ENCODE assay signal across 22 cellular contexts in the genomic region with DNA sequence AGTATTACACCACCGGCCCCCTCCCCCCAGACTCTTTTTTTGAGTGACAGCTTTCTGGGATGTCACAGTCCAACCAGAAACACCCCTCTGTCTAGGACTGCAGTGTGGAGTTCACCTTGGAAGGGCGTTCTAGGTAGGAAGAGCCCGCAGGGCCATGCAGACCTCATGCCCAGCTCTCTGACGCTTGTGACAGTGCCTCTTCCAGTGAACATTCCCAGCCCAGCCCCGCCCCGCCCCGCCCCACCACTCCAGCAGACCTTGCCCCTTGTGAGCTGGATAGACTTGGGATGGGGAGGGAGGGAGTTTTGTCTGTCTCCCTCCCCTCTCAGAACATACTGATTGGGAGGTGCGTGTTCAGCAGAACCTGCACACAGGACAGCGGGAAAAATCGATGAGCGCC.
DNase-seq lines count a peak whose midpoint lies in the region; ATAC-seq and TF ChIP-seq lines count a peak whose summit lies in the region.
"Had no signal": no experiment of that assay in that cellular context is flagged by ENCODE, and none has a peak within 500 bp of the region (broad histone marks: within the 10 kb centered on the region; RNA-seq: fewer than 3 reads in every experiment).

No MANE protein-coding gene starts in this region.

- H3K79me1 ChIP-seq in IMR-90 (ENCODE audit: low read depth in 1 of 2, low read length in 2 of 2), result peaks cover 26 to 89% of the 10 kb centered on the region in 2 experiments

- no peak overlapping the region for H3K56ac ChIP-seq in IMR-90 (ENCODE audit: extremely low read depth, insufficient read depth, low read length)

- no peak overlapping the region for H2BK15ac ChIP-seq in IMR-90 (ENCODE audit: low read depth, low read length)

- H3K4me2 ChIP-seq in IMR-90 (ENCODE audit: low read depth, low read length), result no peak overlapping the region

- H3K4me3 ChIP-seq in IMR-90 (ENCODE audit: insufficient read depth, low read depth, low read length) (no peak overlapping the region), gastroesophageal sphincter (no peak overlapping the region), subcutaneous abdominal adipose tissue (ENCODE audit: low read depth in 1 of 5, low read length in 5 of 5) (no peak overlapping the region), A673 (ENCODE audit: low read depth, low read length, poor library complexity, severe bottlenecking) (no peak overlapping the region)
- H3K4me3 ChIP-seq: adrenal gland, cardiac muscle cell, HAP-1 had no signal

- H3K27ac ChIP-seq in IMR-90 (ENCODE audit: insufficient read depth, low read length) (no peak overlapping the region), gastroesophageal sphincter (peak overlapping the region in 3 of 4 donors; percentile 79 to 88 (median 83)), subcutaneous abdominal adipose tissue (ENCODE audit: low read depth, low read length) (peak overlapping the region; percentile 96), A673 (ENCODE audit: low read depth, low read length, poor library complexity, severe bottlenecking) (no peak overlapping the region)
- H3K27ac ChIP-seq: cardiac muscle cell had no signal

- peaks cover 85% of the 10 kb centered on the region for H3K36me3 ChIP-seq in IMR-90 (ENCODE audit: control insufficient read depth, insufficient read depth, low read length)
- peaks cover 0 to 55% of the 10 kb centered on the region in 2 donors for H3K36me3 ChIP-seq in gastroesophageal sphincter
- H3K36me3 ChIP-seq in subcutaneous abdominal adipose tissue (ENCODE audit: control insufficient read depth in 5 of 5, insufficient read depth in 5 of 5, low read length in 5 of 5), result peaks cover 7 to 61% (median 56%) of the 10 kb centered on the region in 5 donors
- H3K36me3 ChIP-seq in A673 (ENCODE audit: insufficient read depth, low read length, poor library complexity, severe bottlenecking), result peaks cover 31% of the 10 kb centered on the region

- no peak overlapping the region for H3K23ac ChIP-seq in IMR-90 (ENCODE audit: low read depth, low read length)

- ATAC-seq in IMR-90 (ENCODE audit: low read depth) (no peak), gastroesophageal sphincter (no peak), GM21447 (IDR thresholded peaks at IDR 0.05; ENCODE audit: unreplicated experiment) (no peak), HG03280 (IDR thresholded peaks at IDR 0.05; ENCODE audit: unreplicated experiment) (no peak)
- ATAC-seq: stimulated activated memory B cell treated with anti-CD40 and anti-IgM and Interleukin-4, amounts not matched to agents 10 μg/mL and 1 μg/mL and 100 μg/mL, for 72 hours had no signal

- CTCF ChIA-PET in IMR-90 (lab: Yijun Ruan, JAX), result no interaction called here
- CTCF ChIA-PET in A673 (lab: Charles Lee), result no interaction called here

- no peak overlapping the region for H3K4ac ChIP-seq in IMR-90 (ENCODE audit: low read depth, low read length)

- no peak overlapping the region; the same call in 1 of the 2 replicates for H4K91ac ChIP-seq in IMR-90 (ENCODE audit: insufficient read depth, low read depth, low read length)

- no peak overlapping the region for H3K18ac ChIP-seq in IMR-90 (ENCODE audit: low read depth, low read length)

- WGBS in IMR-90 (ENCODE audit: extremely low coverage in 2 of 2, insufficient read length in 1 of 2), 2 experiments, result 100% methylated on average over 2 of the region's 11 CpGs; no CpG with 5 or more reads in 1 of the 2 experiments
- 94 to 96% methylated on average over 5 to 7 of the region's 11 CpGs for WGBS in gastroesophageal sphincter (ENCODE audit: low coverage in 1 of 2), 2 donors

- H3K14ac ChIP-seq in IMR-90 (replicated peaks; ENCODE audit: low read depth, low read length), result no peak overlapping the region

- DNase-seq in D341Med (ENCODE audit: low spot score) (peak; percentile 21), IMR-90 (peak; percentile 0), A673 (ENCODE audit: low spot score) (no peak)
- DNase-seq in activated CD4-positive, CD25-positive, alpha-beta regulatory T cell treated with anti-CD3 and anti-CD28 coated beads, Interleukin-2, amount 50 U/mL, for 72 hours, result no peak
- DNase-seq: activated B cell treated with CpG ODN at 0.5 μM for 24 hours; adrenal gland; AML-193; Caco-2; islet precursor cell; KG1; midbrain; NCI-H2029; NCI-H510A; stimulated activated CD4-positive, alpha-beta T cell treated with anti-CD3 and anti-CD28 coated beads, Interleukin-15, amount 100 ng/mL, for 24 hours; T-helper 2 cell had no signal

- H3K27me3 ChIP-seq in IMR-90 (ENCODE audit: control insufficient read depth, insufficient read depth, low read length) (no peaks in the 10 kb centered on the region), gastroesophageal sphincter (no peaks in the 10 kb centered on the region), subcutaneous abdominal adipose tissue (ENCODE audit: control insufficient read depth in 5 of 5, insufficient read depth in 4 of 5, low read length in 5 of 5) (no peaks in the 10 kb centered on the region), A673 (replicated peaks; ENCODE audit: insufficient read depth, low read depth, low read length, poor library complexity) (no peaks in the 10 kb centered on the region)
- H3K27me3 ChIP-seq: adrenal gland, cardiac muscle cell had no signal

- in situ Hi-C loops in IMR-90 (cut with MboI; ENCODE audit: low sequenced_read_pairs), result loop anchor here (10.0 kb wide), 1 partner anchor 246 kb away; no protein-coding TSS in a partner anchor

- POLR2A ChIA-PET in IMR-90 (lab: Charles Lee; ENCODE audit: unreplicated experiment) (no interaction called here), A673 (lab: Charles Lee; ENCODE audit: low non-redundant PET) (no interaction called here)

- BruUV-seq in IMR-90 (replicated peaks; lab: Mats Ljungman, UMichigan) (no TSS peak), A673 (replicated peaks; lab: Mats Ljungman, UMichigan) (no TSS peak)

- H4K20me1 ChIP-seq in IMR-90 (ENCODE audit: insufficient read depth, low read length), result no peaks in the 10 kb centered on the region

- H4K5ac ChIP-seq in IMR-90 (ENCODE audit: low read depth, low read length), result no peak overlapping the region

- H2BK5ac ChIP-seq in IMR-90 (ENCODE audit: low read depth, low read length, poor library complexity, severe bottlenecking), result no peak overlapping the region

- no peak for TF ChIP-seq POLR2A in IMR-90 (IDR thresholded peaks at IDR 0.05; ENCODE audit: low read depth, low read length)
- no peak for TF ChIP-seq POLR2A in gastroesophageal sphincter (IDR thresholded peaks at IDR 0.05)

- peaks cover 53% of the 10 kb centered on the region for H3K9me1 ChIP-seq in IMR-90 (ENCODE audit: insufficient read depth, low read length)

- H3K9ac ChIP-seq in IMR-90 (ENCODE audit: low read depth, low read length) (no peak overlapping the region), subcutaneous abdominal adipose tissue (ENCODE audit: low read length in 5 of 5) (no peak overlapping the region)

- TF ChIP-seq CTCF in IMR-90 (conservative IDR thresholded peaks at IDR 0.05; ENCODE audit: low read depth, low read length), result no peak
- TF ChIP-seq CTCF in gastroesophageal sphincter (IDR thresholded peaks at IDR 0.05), result no peak
- TF ChIP-seq CTCF in A673 (conservative IDR thresholded peaks at IDR 0.05; ENCODE audit: low read depth, low read length), result no peak

- intact Hi-C loops in IMR-90 (cut with micrococcal nuclease), result no loop called here
- intact Hi-C loops in A673 (cut with micrococcal nuclease; ENCODE audit: unreplicated experiment), result no loop called here

- H2AK9ac ChIP-seq in IMR-90 (replicated peaks; ENCODE audit: low read depth, low read length, poor library complexity), result no peak overlapping the region

- H2BK20ac ChIP-seq in IMR-90 (ENCODE audit: low read depth, low read length), result no peak overlapping the region

- H3K4me1 ChIP-seq in IMR-90 (ENCODE audit: control insufficient read depth, insufficient read depth, low read length), result peaks cover 45% of the 10 kb centered on the region
- H3K4me1 ChIP-seq in gastroesophageal sphincter, result peaks cover 11 to 85% (median 57%) of the 10 kb centered on the region in 3 donors
- H3K4me1 ChIP-seq in subcutaneous abdominal adipose tissue (ENCODE audit: control insufficient read depth in 5 of 5, insufficient read depth in 5 of 5, low read length in 5 of 5), result peaks cover 14 to 66% (median 50%) of the 10 kb centered on the region in 5 donors
- H3K4me1 ChIP-seq in A673 (ENCODE audit: insufficient read depth, low read length, poor library complexity, severe bottlenecking), result peaks cover 15% of the 10 kb centered on the region
- H3K4me1 ChIP-seq: HAP-1 had no signal

- TF ChIP-seq EP300 in gastroesophageal sphincter (IDR thresholded peaks at IDR 0.05), result no peak

- no peak overlapping the region for H2AFZ ChIP-seq in IMR-90 (replicated peaks; ENCODE audit: low read length, poor library complexity)

- no peak overlapping the region for H2AK5ac ChIP-seq in IMR-90 (ENCODE audit: low read depth, low read length)

- H2BK120ac ChIP-seq in IMR-90 (ENCODE audit: low read depth, low read length), result no peak overlapping the region

- H4K8ac ChIP-seq in IMR-90 (ENCODE audit: low read depth in 2 of 2, low read length in 2 of 2), result no peak overlapping the region; a peak in 1 of 4 replicates

- H3K9me3 ChIP-seq in IMR-90 (ENCODE audit: control insufficient read depth, insufficient read depth, low read length), result no peaks in the 10 kb centered on the region
- no peaks in the 10 kb centered on the region for H3K9me3 ChIP-seq in gastroesophageal sphincter
- H3K9me3 ChIP-seq in subcutaneous abdominal adipose tissue (ENCODE audit: control insufficient read depth in 5 of 5, low read length in 5 of 5), result no peaks in the 10 kb centered on the region
- H3K9me3 ChIP-seq in A673 (ENCODE audit: low read depth, low read length, poor library complexity, severe bottlenecking), result no peaks in the 10 kb centered on the region
- H3K9me3 ChIP-seq: adrenal gland, Caco-2, HAP-1 had no signal

- TF ChIP-seq RAD21 in IMR-90 (IDR thresholded peaks at IDR 0.05; ENCODE audit: low read length), result no peak

- dilution Hi-C loops in IMR-90 (cut with HindIII; ENCODE audit: low sequenced_read_pairs, unreplicated experiment), result no loop called here

TF ChIP-seq in IMR-90, 13 proteins besides CTCF, POLR2A, EP300 and RAD21:
- TF ChIP-seq RFX5 (IDR thresholded peaks at IDR 0.05; ENCODE audit: low read depth, low read length) (no peak), BHLHE40 (IDR thresholded peaks at IDR 0.05; ENCODE audit: low read depth, low read length) (no peak), FOS (IDR thresholded peaks at IDR 0.05; ENCODE audit: low read depth, low read length) (no peak)

Comparison
In these comparisons a context has a peak if more than half of its experiments do, and no peak if none do; other contexts are left out.
1. DNase-seq: peak in D341Med (single experiment) and IMR-90 (single experiment); none in activated CD4-positive, CD25-positive, alpha-beta regulatory T cell treated with anti-CD3 and anti-CD28 coated beads, Interleukin-2, amount 50 U/mL, for 72 hours (single experiment) and A673 (single experiment).
2. H3K27ac ChIP-seq: peak in gastroesophageal sphincter (3 of 4) and subcutaneous abdominal adipose tissue (single experiment); none in IMR-90 (single experiment) and A673 (single experiment).